ENCODE assay signal across 9 cellular contexts in the genomic region with DNA sequence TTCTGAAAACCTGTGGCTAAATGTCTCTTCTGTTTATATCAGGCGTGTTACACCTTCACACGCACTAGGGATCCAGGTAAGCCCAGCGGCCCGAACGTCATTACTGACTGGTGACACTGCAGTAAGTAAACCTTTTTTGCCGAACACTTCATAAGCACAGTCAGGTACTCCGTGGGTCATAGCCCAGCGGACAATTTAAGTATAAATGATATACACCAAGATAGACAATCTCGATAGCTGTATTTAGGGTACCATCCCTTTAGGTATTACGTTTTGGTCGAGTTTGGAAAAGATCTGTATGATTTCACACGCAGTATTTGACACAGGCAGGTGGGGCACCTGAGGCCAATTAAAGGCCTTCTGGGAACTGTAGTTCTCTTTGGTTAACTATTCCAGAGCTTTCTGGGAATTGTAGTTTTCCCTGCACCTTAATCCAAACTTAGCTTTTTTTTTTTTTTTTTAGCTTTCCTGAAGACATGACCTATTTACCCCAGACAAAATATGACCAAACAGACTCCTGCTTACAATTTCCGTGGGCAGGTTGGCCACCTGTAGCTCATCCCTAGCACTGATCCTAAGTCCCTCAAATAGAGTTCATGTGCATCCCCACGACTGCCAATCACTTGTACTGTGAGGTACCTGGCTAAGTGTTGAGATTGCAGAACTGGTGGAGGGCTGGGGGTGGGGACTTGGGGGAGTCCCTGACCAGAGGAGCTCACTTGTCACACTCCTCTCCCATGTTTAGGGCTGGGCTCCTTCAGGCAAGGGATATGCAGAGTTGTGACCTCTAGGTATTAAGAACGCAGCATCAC. TPM values are rescaled to one million over a fixed set of nuclear protein-coding genes. Genes with fewer than 3 reads are reported as not detected.
A peak's percentile ranks its signal among the peaks of the same experiment; 100 is the strongest.
DNase-seq lines count a peak whose midpoint lies in the region; ATAC-seq and TF ChIP-seq lines count a peak whose summit lies in the region.
"Had no signal": no experiment of that assay in that cellular context is flagged by ENCODE, and none has a peak within 500 bp of the region (broad histone marks: within the 10 kb centered on the region; RNA-seq: fewer than 3 reads in every experiment).

No MANE protein-coding gene starts in this region.

- DNase-seq in cardiac muscle cell (ENCODE audit: low read depth in 1 of 2, low spot score in 1 of 2): peak; percentile 44 to 60
- no peak for DNase-seq in cardiac septum (ENCODE audit: low spot score)
- peak; percentile 44 to 49 for DNase-seq in NCI-H1930 (lab: John Stamatoyannopoulos, UW)
- peak; percentile 58 for DNase-seq in midbrain (lab: John Stamatoyannopoulos, UW)
- DNase-seq in tibial artery: no peak

- TF ChIP-seq CTCF in cardiac muscle cell (IDR thresholded peaks at IDR 0.05; ENCODE audit: low read depth, low read length) (no peak), VCaP (conservative IDR thresholded peaks at IDR 0.05) (no peak), tibial artery (IDR thresholded peaks at IDR 0.05) (no peak)

- no peaks in the 10 kb centered on the region for H3K9me3 ChIP-seq in cardiac muscle cell (ENCODE audit: low read depth)
- H3K9me3 ChIP-seq in endocrine pancreas (ENCODE audit: control insufficient read depth, low read length): no peaks in the 10 kb centered on the region
- H3K9me3 ChIP-seq in tibial artery: no peaks in the 10 kb centered on the region

- H3K4me3 ChIP-seq in cardiac muscle cell (peak overlapping the region; percentile 100), endocrine pancreas (ENCODE audit: control insufficient read depth, insufficient read depth, low read length) (peak overlapping the region; percentile 82), tibial artery (peak overlapping the region; percentile 87 to 97)

- H3K27me3 ChIP-seq in cardiac muscle cell: no peaks in the 10 kb centered on the region
- H3K27me3 ChIP-seq in endocrine pancreas (ENCODE audit: control insufficient read depth, insufficient read depth, low read length): no peaks in the 10 kb centered on the region
- H3K27me3 ChIP-seq in tibial artery: no peaks in the 10 kb centered on the region

- H3K36me3 ChIP-seq in cardiac muscle cell: peaks cover 23% of the 10 kb centered on the region
- H3K36me3 ChIP-seq in endocrine pancreas (ENCODE audit: control insufficient read depth, insufficient read depth, low read length): no peaks in the 10 kb centered on the region
- peaks cover 1 to 26% (median 12%) of the 10 kb centered on the region in 3 donors for H3K36me3 ChIP-seq in tibial artery

- peak overlapping the region; percentile 73 for H3K27ac ChIP-seq in cardiac muscle cell
- H3K27ac ChIP-seq in VCaP: peak overlapping the region; percentile 83
- peak overlapping the region; percentile 88 for H3K27ac ChIP-seq in tibial artery

- intact Hi-C loops in cardiac septum (cut with DNase I): loop anchor here (5.0 kb wide), 1 partner anchor 216 kb away; a partner anchor contains a TSS
- intact Hi-C loops in tibial artery (cut with DNase I; ENCODE audit: low total_unique reads): no loop called here

- no peak for ATAC-seq in HG02870 (IDR thresholded peaks at IDR 0.05; ENCODE audit: unreplicated experiment)

- H3K9ac ChIP-seq in endocrine pancreas (ENCODE audit: control insufficient read depth, insufficient read depth, low read length): peak overlapping the region; percentile 61

- H3K4me1 ChIP-seq in cardiac muscle cell (ENCODE audit: low read depth) (peaks cover 21% of the 10 kb centered on the region), endocrine pancreas (ENCODE audit: control insufficient read depth, insufficient read depth, low read length) (no peaks in the 10 kb centered on the region), tibial artery (peaks cover 0 to 46% (median 38%) of the 10 kb centered on the region in 4 donors)

RNA-seq across cellular contexts. Expression of a gene that starts 0.9 kb away (rescaled TPM):
- total RNA-seq in cardiac muscle cell (98.3 and 120 TPM in 2 replicates), cardiac septum (14.5 TPM)
- polyA plus RNA-seq in cardiac muscle cell: 89.6 and 115 TPM in 2 replicates

RNA-seq across cellular contexts. Expression of a gene that starts 3.5 kb away (rescaled TPM):
- total RNA-seq in cardiac muscle cell: 20.1 and 32.0 TPM in 2 replicates
- 0.62 TPM in 1 of 2 replicates, not detected in the other for polyA plus RNA-seq in cardiac muscle cell
- total RNA-seq in cardiac septum: 5.2 TPM

RNA-seq across cellular contexts. Expression of a gene that starts 19.6 kb away (rescaled TPM):
- not detected in 2 replicates for total RNA-seq in cardiac muscle cell
- 0.60 TPM in 1 of 2 replicates, not detected in the other for polyA plus RNA-seq in cardiac muscle cell
- total RNA-seq in cardiac septum: not detected

RNA-seq across cellular contexts. Expression of a gene that starts 29.1 kb away (rescaled TPM):
- total RNA-seq in cardiac muscle cell (1.9 TPM in 2 replicates), cardiac septum (5.1 TPM)
- 0.48 and 1.5 TPM in 2 replicates for polyA plus RNA-seq in cardiac muscle cell
- total RNA-seq: glomerular endothelial cell had no signal

RNA-seq across cellular contexts. Expression of a gene that starts 35.8 kb away (rescaled TPM):
- total RNA-seq in cardiac muscle cell: 26.6 and 34.9 TPM in 2 replicates
- polyA plus RNA-seq in cardiac muscle cell: 27.3 and 27.6 TPM in 2 replicates
- total RNA-seq in cardiac septum: 19.4 TPM

Comparison
In these comparisons a context has a peak if more than half of its experiments do, and no peak if none do; other contexts are left out.
1. DNase-seq: peak in cardiac muscle cell (2 of 2), NCI-H1930 (2 of 2) and midbrain (single experiment); none in cardiac septum (single experiment) and tibial artery (0 of 2).
2. Peak in every context shown above with its lines, with median percentiles within 50 percentile points of each other: H3K27ac ChIP-seq and H3K4me3 ChIP-seq.